In the genomic region with DNA sequence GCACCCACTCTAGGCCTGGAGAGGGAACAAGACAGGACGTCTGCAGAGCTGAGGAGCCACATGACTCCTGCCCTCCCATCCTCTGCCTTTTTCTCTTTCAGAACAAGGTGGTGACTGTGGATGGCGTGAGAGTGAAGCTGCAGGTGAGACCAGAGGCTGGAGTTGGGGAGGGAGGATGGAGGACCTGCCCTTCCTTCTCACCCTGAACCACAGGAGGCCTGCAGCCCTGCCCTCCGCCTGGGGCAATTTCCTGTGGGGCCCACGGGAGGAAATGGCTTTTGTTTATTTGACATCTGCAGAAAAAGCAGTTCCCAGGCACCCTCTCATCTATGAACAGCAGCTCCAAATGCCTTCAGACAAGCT, we compare ENCODE assay signal across 1 cellular context.
TF ChIP-seq lines count a peak whose summit lies in the region.

No MANE protein-coding gene starts in this region.

TF ChIP-seq in GM12878, 131 proteins besides CTCF, POLR2A, EP300 and RAD21 (continued from another document and continues in another):
- TF ChIP-seq, protein P1, sequence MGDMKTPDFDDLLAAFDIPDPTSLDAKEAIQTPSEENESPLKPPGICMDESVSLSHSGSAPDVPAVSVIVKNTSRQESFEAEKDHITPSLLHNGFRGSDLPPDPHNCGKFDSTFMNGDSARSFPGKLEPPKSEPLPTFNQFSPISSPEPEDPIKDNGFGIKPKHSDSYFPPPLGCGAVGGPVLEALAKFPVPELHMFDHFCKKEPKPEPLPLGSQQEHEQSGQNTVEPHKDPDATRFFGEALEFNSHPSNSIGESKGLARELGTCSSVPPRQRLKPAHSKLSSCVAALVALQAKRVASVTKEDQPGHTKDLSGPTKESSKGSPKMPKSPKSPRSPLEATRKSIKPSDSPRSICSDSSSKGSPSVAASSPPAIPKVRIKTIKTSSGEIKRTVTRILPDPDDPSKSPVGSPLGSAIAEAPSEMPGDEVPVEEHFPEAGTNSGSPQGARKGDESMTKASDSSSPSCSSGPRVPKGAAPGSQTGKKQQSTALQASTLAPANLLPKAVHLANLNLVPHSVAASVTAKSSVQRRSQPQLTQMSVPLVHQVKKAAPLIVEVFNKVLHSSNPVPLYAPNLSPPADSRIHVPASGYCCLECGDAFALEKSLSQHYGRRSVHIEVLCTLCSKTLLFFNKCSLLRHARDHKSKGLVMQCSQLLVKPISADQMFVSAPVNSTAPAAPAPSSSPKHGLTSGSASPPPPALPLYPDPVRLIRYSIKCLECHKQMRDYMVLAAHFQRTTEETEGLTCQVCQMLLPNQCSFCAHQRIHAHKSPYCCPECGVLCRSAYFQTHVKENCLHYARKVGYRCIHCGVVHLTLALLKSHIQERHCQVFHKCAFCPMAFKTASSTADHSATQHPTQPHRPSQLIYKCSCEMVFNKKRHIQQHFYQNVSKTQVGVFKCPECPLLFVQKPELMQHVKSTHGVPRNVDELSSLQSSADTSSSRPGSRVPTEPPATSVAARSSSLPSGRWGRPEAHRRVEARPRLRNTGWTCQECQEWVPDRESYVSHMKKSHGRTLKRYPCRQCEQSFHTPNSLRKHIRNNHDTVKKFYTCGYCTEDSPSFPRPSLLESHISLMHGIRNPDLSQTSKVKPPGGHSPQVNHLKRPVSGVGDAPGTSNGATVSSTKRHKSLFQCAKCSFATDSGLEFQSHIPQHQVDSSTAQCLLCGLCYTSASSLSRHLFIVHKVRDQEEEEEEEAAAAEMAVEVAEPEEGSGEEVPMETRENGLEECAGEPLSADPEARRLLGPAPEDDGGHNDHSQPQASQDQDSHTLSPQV (IDR thresholded peaks at IDR 0.05), result no peak
- no peak for TF ChIP-seq MEF2A (IDR thresholded peaks at IDR 0.05; ENCODE audit: insufficient read depth, low read depth, low read length)
- TF ChIP-seq, protein P2, sequence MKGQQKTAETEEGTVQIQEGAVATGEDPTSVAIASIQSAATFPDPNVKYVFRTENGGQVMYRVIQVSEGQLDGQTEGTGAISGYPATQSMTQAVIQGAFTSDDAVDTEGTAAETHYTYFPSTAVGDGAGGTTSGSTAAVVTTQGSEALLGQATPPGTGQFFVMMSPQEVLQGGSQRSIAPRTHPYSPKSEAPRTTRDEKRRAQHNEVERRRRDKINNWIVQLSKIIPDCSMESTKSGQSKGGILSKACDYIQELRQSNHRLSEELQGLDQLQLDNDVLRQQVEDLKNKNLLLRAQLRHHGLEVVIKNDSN (IDR thresholded peaks at IDR 0.05; ENCODE audit: borderline replicate concordance, extremely low read length, insufficient read depth, low read depth, low read length), result no peak
- TF ChIP-seq SRF (IDR thresholded peaks at IDR 0.05; ENCODE audit: low read depth in 2 of 2, low read length in 2 of 2), result no peak
- no peak for TF ChIP-seq RFX5 (IDR thresholded peaks at IDR 0.05; ENCODE audit: low read depth, low read length)
- TF ChIP-seq, protein P3, sequence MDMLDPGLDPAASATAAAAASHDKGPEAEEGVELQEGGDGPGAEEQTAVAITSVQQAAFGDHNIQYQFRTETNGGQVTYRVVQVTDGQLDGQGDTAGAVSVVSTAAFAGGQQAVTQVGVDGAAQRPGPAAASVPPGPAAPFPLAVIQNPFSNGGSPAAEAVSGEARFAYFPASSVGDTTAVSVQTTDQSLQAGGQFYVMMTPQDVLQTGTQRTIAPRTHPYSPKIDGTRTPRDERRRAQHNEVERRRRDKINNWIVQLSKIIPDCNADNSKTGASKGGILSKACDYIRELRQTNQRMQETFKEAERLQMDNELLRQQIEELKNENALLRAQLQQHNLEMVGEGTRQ (IDR thresholded peaks at IDR 0.05; ENCODE audit: borderline replicate concordance, low read depth, low read length), result no peak
- no peak for TF ChIP-seq CEBPB (IDR thresholded peaks at IDR 0.05; ENCODE audit: borderline replicate concordance in 1 of 2, low read depth in 2 of 2, low read length in 2 of 2)
- TF ChIP-seq SMC3 (IDR thresholded peaks at IDR 0.05; ENCODE audit: borderline replicate concordance, low read length), result no peak
- TF ChIP-seq CBX3 (IDR thresholded peaks at IDR 0.05; ENCODE audit: borderline replicate concordance, low read depth), result no peak
- no peak for TF ChIP-seq MTA2 (IDR thresholded peaks at IDR 0.05; ENCODE audit: low read depth)
- TF ChIP-seq POLR2AphosphoS2 (IDR thresholded peaks at IDR 0.05; ENCODE audit: low read depth, low read length), result no peak
- TF ChIP-seq, protein P4, sequence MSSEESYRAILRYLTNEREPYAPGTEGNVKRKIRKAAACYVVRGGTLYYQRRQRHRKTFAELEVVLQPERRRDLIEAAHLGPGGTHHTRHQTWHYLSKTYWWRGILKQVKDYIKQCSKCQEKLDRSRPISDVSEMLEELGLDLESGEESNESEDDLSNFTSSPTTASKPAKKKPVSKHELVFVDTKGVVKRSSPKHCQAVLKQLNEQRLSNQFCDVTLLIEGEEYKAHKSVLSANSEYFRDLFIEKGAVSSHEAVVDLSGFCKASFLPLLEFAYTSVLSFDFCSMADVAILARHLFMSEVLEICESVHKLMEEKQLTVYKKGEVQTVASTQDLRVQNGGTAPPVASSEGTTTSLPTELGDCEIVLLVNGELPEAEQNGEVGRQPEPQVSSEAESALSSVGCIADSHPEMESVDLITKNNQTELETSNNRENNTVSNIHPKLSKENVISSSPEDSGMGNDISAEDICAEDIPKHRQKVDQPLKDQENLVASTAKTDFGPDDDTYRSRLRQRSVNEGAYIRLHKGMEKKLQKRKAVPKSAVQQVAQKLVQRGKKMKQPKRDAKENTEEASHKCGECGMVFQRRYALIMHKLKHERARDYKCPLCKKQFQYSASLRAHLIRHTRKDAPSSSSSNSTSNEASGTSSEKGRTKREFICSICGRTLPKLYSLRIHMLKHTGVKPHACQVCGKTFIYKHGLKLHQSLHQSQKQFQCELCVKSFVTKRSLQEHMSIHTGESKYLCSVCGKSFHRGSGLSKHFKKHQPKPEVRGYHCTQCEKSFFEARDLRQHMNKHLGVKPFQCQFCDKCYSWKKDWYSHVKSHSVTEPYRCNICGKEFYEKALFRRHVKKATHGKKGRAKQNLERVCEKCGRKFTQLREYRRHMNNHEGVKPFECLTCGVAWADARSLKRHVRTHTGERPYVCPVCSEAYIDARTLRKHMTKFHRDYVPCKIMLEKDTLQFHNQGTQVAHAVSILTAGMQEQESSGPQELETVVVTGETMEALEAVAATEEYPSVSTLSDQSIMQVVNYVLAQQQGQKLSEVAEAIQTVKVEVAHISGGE (CRISPR knock-in tag; IDR thresholded peaks at IDR 0.05), result no peak
- TF ChIP-seq, protein P5, sequence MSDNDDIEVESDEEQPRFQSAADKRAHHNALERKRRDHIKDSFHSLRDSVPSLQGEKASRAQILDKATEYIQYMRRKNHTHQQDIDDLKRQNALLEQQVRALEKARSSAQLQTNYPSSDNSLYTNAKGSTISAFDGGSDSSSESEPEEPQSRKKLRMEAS (IDR thresholded peaks at IDR 0.05; ENCODE audit: low read depth, low read length), result no peak
- TF ChIP-seq ZZZ3 (IDR thresholded peaks at IDR 0.05; ENCODE audit: control insufficient read depth, insufficient read length, low read depth), result no peak
- no peak for TF ChIP-seq GABPA (IDR thresholded peaks at IDR 0.05; ENCODE audit: low read depth)
- peak; percentile 45; the same call in 1 of the 2 replicates for TF ChIP-seq YY1 (IDR thresholded peaks at IDR 0.05; ENCODE audit: low read depth, low read length)
- TF ChIP-seq DPF2 (IDR thresholded peaks at IDR 0.05), result no peak
- TF ChIP-seq, protein P6, sequence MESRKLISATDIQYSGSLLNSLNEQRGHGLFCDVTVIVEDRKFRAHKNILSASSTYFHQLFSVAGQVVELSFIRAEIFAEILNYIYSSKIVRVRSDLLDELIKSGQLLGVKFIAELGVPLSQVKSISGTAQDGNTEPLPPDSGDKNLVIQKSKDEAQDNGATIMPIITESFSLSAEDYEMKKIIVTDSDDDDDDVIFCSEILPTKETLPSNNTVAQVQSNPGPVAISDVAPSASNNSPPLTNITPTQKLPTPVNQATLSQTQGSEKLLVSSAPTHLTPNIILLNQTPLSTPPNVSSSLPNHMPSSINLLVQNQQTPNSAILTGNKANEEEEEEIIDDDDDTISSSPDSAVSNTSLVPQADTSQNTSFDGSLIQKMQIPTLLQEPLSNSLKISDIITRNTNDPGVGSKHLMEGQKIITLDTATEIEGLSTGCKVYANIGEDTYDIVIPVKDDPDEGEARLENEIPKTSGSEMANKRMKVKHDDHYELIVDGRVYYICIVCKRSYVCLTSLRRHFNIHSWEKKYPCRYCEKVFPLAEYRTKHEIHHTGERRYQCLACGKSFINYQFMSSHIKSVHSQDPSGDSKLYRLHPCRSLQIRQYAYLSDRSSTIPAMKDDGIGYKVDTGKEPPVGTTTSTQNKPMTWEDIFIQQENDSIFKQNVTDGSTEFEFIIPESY (IDR thresholded peaks at IDR 0.05), result no peak
- TF ChIP-seq, protein P7, sequence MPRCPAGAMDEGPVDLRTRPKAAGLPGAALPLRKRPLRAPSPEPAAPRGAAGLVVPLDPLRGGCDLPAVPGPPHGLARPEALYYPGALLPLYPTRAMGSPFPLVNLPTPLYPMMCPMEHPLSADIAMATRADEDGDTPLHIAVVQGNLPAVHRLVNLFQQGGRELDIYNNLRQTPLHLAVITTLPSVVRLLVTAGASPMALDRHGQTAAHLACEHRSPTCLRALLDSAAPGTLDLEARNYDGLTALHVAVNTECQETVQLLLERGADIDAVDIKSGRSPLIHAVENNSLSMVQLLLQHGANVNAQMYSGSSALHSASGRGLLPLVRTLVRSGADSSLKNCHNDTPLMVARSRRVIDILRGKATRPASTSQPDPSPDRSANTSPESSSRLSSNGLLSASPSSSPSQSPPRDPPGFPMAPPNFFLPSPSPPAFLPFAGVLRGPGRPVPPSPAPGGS (IDR thresholded peaks at IDR 0.05; ENCODE audit: borderline replicate concordance, insufficient read depth, low read depth, low read length, poor library complexity, severe bottlenecking), result no peak
- no peak for TF ChIP-seq ZSCAN29 (IDR thresholded peaks at IDR 0.05)
- no peak for TF ChIP-seq SIX5 (IDR thresholded peaks at IDR 0.05; ENCODE audit: low read depth, low read length, severe bottlenecking)
- no peak for TF ChIP-seq JUND (IDR thresholded peaks at IDR 0.05; ENCODE audit: low read depth, low read length)
- no peak; the same call in 1 of the 2 replicates for TF ChIP-seq NBN (IDR thresholded peaks at IDR 0.05)
- TF ChIP-seq NFXL1 (IDR thresholded peaks at IDR 0.05; ENCODE audit: borderline replicate concordance), result no peak
- no peak for TF ChIP-seq STAT3 (IDR thresholded peaks at IDR 0.05; ENCODE audit: low read depth, low read length)
- TF ChIP-seq TBL1XR1 (IDR thresholded peaks at IDR 0.05; ENCODE audit: low read depth, low read length), result no peak
- TF ChIP-seq, protein P8, sequence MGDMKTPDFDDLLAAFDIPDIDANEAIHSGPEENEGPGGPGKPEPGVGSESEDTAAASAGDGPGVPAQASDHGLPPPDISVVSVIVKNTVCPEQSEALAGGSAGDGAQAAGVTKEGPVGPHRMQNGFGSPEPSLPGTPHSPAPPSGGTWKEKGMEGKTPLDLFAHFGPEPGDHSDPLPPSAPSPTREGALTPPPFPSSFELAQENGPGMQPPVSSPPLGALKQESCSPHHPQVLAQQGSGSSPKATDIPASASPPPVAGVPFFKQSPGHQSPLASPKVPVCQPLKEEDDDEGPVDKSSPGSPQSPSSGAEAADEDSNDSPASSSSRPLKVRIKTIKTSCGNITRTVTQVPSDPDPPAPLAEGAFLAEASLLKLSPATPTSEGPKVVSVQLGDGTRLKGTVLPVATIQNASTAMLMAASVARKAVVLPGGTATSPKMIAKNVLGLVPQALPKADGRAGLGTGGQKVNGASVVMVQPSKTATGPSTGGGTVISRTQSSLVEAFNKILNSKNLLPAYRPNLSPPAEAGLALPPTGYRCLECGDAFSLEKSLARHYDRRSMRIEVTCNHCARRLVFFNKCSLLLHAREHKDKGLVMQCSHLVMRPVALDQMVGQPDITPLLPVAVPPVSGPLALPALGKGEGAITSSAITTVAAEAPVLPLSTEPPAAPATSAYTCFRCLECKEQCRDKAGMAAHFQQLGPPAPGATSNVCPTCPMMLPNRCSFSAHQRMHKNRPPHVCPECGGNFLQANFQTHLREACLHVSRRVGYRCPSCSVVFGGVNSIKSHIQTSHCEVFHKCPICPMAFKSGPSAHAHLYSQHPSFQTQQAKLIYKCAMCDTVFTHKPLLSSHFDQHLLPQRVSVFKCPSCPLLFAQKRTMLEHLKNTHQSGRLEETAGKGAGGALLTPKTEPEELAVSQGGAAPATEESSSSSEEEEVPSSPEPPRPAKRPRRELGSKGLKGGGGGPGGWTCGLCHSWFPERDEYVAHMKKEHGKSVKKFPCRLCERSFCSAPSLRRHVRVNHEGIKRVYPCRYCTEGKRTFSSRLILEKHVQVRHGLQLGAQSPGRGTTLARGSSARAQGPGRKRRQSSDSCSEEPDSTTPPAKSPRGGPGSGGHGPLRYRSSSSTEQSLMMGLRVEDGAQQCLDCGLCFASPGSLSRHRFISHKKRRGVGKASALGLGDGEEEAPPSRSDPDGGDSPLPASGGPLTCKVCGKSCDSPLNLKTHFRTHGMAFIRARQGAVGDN (IDR thresholded peaks at IDR 0.05), result peak; percentile 75
- TF ChIP-seq MYB (IDR thresholded peaks at IDR 0.05; ENCODE audit: borderline replicate concordance, low read depth, low read length), result no peak
- TF ChIP-seq EGR1 (IDR thresholded peaks at IDR 0.05; ENCODE audit: borderline replicate concordance in 1 of 2, low read depth in 2 of 2, low read length in 2 of 2), result no peak
- TF ChIP-seq NR2C2 (IDR thresholded peaks at IDR 0.05; ENCODE audit: borderline replicate concordance, control insufficient read depth, insufficient read length, low read depth), result no peak
- TF ChIP-seq TAF1 (IDR thresholded peaks at IDR 0.05; ENCODE audit: borderline replicate concordance, low read depth, low read length), result peak; percentile 32; the same call in 1 of the 2 replicates
- no peak for TF ChIP-seq KLF5 (IDR thresholded peaks at IDR 0.05; ENCODE audit: partially characterized antibody)
- TF ChIP-seq HDGF (IDR thresholded peaks at IDR 0.05), result no peak
- TF ChIP-seq KAT2A (conservative IDR thresholded peaks at IDR 0.05; ENCODE audit: control insufficient read depth, low read depth, low read length), result no peak
- TF ChIP-seq NR2F1 (conservative IDR thresholded peaks at IDR 0.05), result peak; percentile 39
- no peak for TF ChIP-seq EED (IDR thresholded peaks at IDR 0.05; ENCODE audit: low read depth)
- no peak for TF ChIP-seq RB1 (IDR thresholded peaks at IDR 0.05; ENCODE audit: borderline replicate concordance)
- peak; percentile 37 to 56; a peak in 1 of 4 replicates for TF ChIP-seq IKZF2 (IDR thresholded peaks at IDR 0.05)
- no peak for TF ChIP-seq SMARCA5 (IDR thresholded peaks at IDR 0.05)
- no peak for TF ChIP-seq POLR2AphosphoS5 (IDR thresholded peaks at IDR 0.05; ENCODE audit: low read length)
- TF ChIP-seq ESRRA (IDR thresholded peaks at IDR 0.05; ENCODE audit: low read length), result no peak
- TF ChIP-seq MXI1 (IDR thresholded peaks at IDR 0.05; ENCODE audit: low read depth, low read length), result no peak
- no peak for TF ChIP-seq ZNF384 (IDR thresholded peaks at IDR 0.05; ENCODE audit: borderline replicate concordance, low read depth, low read length)
- no peak for TF ChIP-seq ASH2L (IDR thresholded peaks at IDR 0.05; ENCODE audit: borderline replicate concordance, low read depth)
- no peak for TF ChIP-seq SREBF1 (IDR thresholded peaks at IDR 0.05; ENCODE audit: low read length)
- TF ChIP-seq, protein P9, sequence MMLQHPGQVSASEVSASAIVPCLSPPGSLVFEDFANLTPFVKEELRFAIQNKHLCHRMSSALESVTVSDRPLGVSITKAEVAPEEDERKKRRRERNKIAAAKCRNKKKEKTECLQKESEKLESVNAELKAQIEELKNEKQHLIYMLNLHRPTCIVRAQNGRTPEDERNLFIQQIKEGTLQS (IDR thresholded peaks at IDR 0.05; ENCODE audit: borderline replicate concordance, extremely low read depth, low read depth, low read length), result no peak
- no peak for TF ChIP-seq CHD2 (IDR thresholded peaks at IDR 0.05; ENCODE audit: borderline replicate concordance, low read depth, low read length)
